Comparison of ENCODE assay signal across 23 cellular contexts in genomic region chr22:36726007-36726380, GRCh38. TPM values are rescaled to one million over a fixed set of nuclear protein-coding genes. Genes with fewer than 3 reads are reported as not detected.
DNase-seq lines count a peak whose midpoint lies in the region; ATAC-seq and TF ChIP-seq lines count a peak whose summit lies in the region.
"Had no signal": no experiment of that assay in that cellular context is flagged by ENCODE, and none has a peak within 500 bp of the region (broad histone marks: within the 10 kb centered on the region; RNA-seq: fewer than 3 reads in every experiment).

No MANE protein-coding gene starts in this region.

- no peaks in the 10 kb centered on the region for H3K9me3 Mint-ChIP-seq in GM23338
- no peaks in the 10 kb centered on the region for H3K9me3 Mint-ChIP-seq in type B pancreatic cell

- no peak overlapping the region for H3K27ac Mint-ChIP-seq in GM23338
- no peak overlapping the region for H3K27ac Mint-ChIP-seq in type B pancreatic cell
- H3K27ac Mint-ChIP-seq: CD4-positive, CD25-positive, alpha-beta regulatory T cell had no signal

- no peaks in the 10 kb centered on the region for H3K36me3 Mint-ChIP-seq in GM23338 (ENCODE audit: low read depth)
- no peaks in the 10 kb centered on the region for H3K36me3 Mint-ChIP-seq in type B pancreatic cell
- H3K36me3 Mint-ChIP-seq: CD4-positive, CD25-positive, alpha-beta regulatory T cell had no signal

- no peak overlapping the region for H3K4me2 ChIP-seq in GM23338
- H3K4me2 ChIP-seq: BLaER1, PC-9 had no signal

- no peak for DNase-seq in GM23338 (ENCODE audit: low spot score)
- peak; percentile 3 for DNase-seq in RPMI7951 (ENCODE audit: low read depth)
- DNase-seq in kidney tubule cell (ENCODE audit: low spot score), result peak; percentile 13
- DNase-seq in type B pancreatic cell (ENCODE audit: extremely low spot score, unreplicated experiment), result peak; percentile 49
- no peak for DNase-seq in foreskin fibroblast
- DNase-seq in dermis blood vessel endothelial cell, result no peak
- DNase-seq in midbrain (lab: John Stamatoyannopoulos, UW), result no peak
- DNase-seq: CD4-positive, CD25-positive, alpha-beta regulatory T cell; DMS153; DND-41; KBM-7; MG63; NCI-H1105 treated with DMSO at 0.1 percent for 48 hours; NCI-H2029; NCI-H526 treated with DMSO at 0.1 percent for 48 hours; PC-9; Right ventricle myocardium superior; RPMI8226 had no signal

- no peak for ATAC-seq in GM23338

- H3K36me3 ChIP-seq in GM23338 (ENCODE audit: insufficient read depth), result no peaks in the 10 kb centered on the region
- H3K36me3 ChIP-seq: BLaER1, MG63, SJSA1 had no signal

- H3K79me2 ChIP-seq in GM23338 (replicated peaks; ENCODE audit: insufficient read depth), result no peaks in the 10 kb centered on the region

- no peaks in the 10 kb centered on the region for H3K27me3 ChIP-seq in GM23338 (ENCODE audit: insufficient read depth)
- H3K27me3 ChIP-seq: BLaER1 had no signal

- H3K4me3 Mint-ChIP-seq in GM23338 (no peak overlapping the region), type B pancreatic cell (no peak overlapping the region)
- H3K4me3 Mint-ChIP-seq: CD4-positive, CD25-positive, alpha-beta regulatory T cell had no signal

- H3K4me1 Mint-ChIP-seq in GM23338 (peaks cover 3% of the 10 kb centered on the region), type B pancreatic cell (ENCODE audit: unreplicated experiment) (no peaks in the 10 kb centered on the region)
- H3K4me1 Mint-ChIP-seq: CD4-positive, CD25-positive, alpha-beta regulatory T cell had no signal

- no peaks in the 10 kb centered on the region for H3F3A ChIP-seq in GM23338 (replicated peaks; ENCODE audit: low read depth)

- H3K9me2 ChIP-seq in GM23338 (ENCODE audit: insufficient read depth), result no peaks in the 10 kb centered on the region

- no peak overlapping the region for H3K27ac ChIP-seq in GM23338 (ENCODE audit: low read depth)
- H3K27ac ChIP-seq: BLaER1, PC-9, SJSA1 had no signal

- H4K20me1 ChIP-seq in GM23338 (replicated peaks; ENCODE audit: insufficient read depth), result no peaks in the 10 kb centered on the region
- H4K20me1 ChIP-seq: BLaER1 had no signal

- TF ChIP-seq CTCF in GM23338 (conservative IDR thresholded peaks at IDR 0.05; ENCODE audit: low read depth in 2 of 2) (no peak), type B pancreatic cell (conservative IDR thresholded peaks at IDR 0.05) (no peak), foreskin fibroblast (IDR thresholded peaks at IDR 0.05; ENCODE audit: low read depth, low read length) (no peak)

- H3K4me3 ChIP-seq in GM23338, result no peak overlapping the region
- H3K4me3 ChIP-seq in foreskin fibroblast (ENCODE audit: low read depth in 1 of 2, low read length in 2 of 2), result no peak overlapping the region
- H3K4me3 ChIP-seq: BLaER1, MG63, PC-9, SJSA1 had no signal

- peak overlapping the region; percentile 14; the same call in 1 of the 2 replicates for H2AFZ ChIP-seq in GM23338
- H2AFZ ChIP-seq: PC-9 had no signal

- H3K4me1 ChIP-seq in GM23338 (ENCODE audit: insufficient read depth), result no peaks in the 10 kb centered on the region
- H3K4me1 ChIP-seq: BLaER1, SJSA1 had no signal

- H3K27me3 Mint-ChIP-seq in GM23338 (ENCODE audit: insufficient read depth, low read depth, poor library complexity) (no peaks in the 10 kb centered on the region), type B pancreatic cell (peaks cover 70% of the 10 kb centered on the region)

TF ChIP-seq in GM23338, 12 proteins besides CTCF, POLR2A, EP300 and RAD21 (continues in another document):
- TF ChIP-seq ZNF462 (CRISPR knock-in tag; IDR thresholded peaks at IDR 0.05) (no peak), ETS1 (IDR thresholded peaks at IDR 0.05) (no peak), ZNF114 (CRISPR knock-in tag; IDR thresholded peaks at IDR 0.05) (no peak), ZNF331 (CRISPR knock-in tag; IDR thresholded peaks at IDR 0.05; ENCODE audit: low read depth) (no peak), JUNB (IDR thresholded peaks at IDR 0.05; ENCODE audit: unreplicated experiment) (no peak), NANOG (IDR thresholded peaks at IDR 0.05; ENCODE audit: borderline replicate concordance) (no peak), CREB1 (CRISPR knock-in tag; IDR thresholded peaks at IDR 0.05; ENCODE audit: low read depth) (no peak)

RNA-seq across cellular contexts. Expression of gene CACNG2, which starts 22.4 kb away (rescaled TPM):
- total RNA-seq in GM23338 (2014; rRNA removed; shearing (Covaris generic)), result not detected in 2 replicates
- not detected in 2 replicates for polyA plus RNA-seq in GM23338 (2016; fragmentation: Nextera tagmentation; extraction: Ambion mirVana)
- not detected in 2 replicates for total RNA-seq in RPMI7951 (2014; rRNA removed; shearing (Covaris generic))
- total RNA-seq in type B pancreatic cell (ENCODE audit: low replicate concordance) (not detected in 2 replicates), dermis blood vessel endothelial cell (not detected in 2 replicates)
- total RNA-seq: CD4-positive, CD25-positive, alpha-beta regulatory T cell; LHCN-M2; NCI-H460; PC-9; Right ventricle myocardium superior; SJSA1 had no signal
- polyA plus RNA-seq: AG04450; CD4-positive, CD25-positive, alpha-beta regulatory T cell had no signal

RNA-seq across cellular contexts. Expression of gene IFT27, which starts 49.9 kb away (rescaled TPM):
- 20.3 and 28.5 TPM in 2 replicates for total RNA-seq in GM23338 (2014; rRNA removed; shearing (Covaris generic))
- polyA plus RNA-seq in GM23338 (2016; fragmentation: Nextera tagmentation; extraction: Ambion mirVana), result 63.5 and 67.7 TPM in 2 replicates
- total RNA-seq in RPMI7951 (2014; rRNA removed; shearing (Covaris generic)), result 7.6 and 10.3 TPM in 2 replicates
- total RNA-seq in type B pancreatic cell (ENCODE audit: low replicate concordance) (35.4 and 46.6 TPM in 2 replicates), dermis blood vessel endothelial cell (11.1 and 19.4 TPM in 2 replicates)

Comparison
In these comparisons a context has a peak if more than half of its experiments do, and no peak if none do; other contexts are left out.
1. DNase-seq: peak in RPMI7951 (single experiment), kidney tubule cell (single experiment) and type B pancreatic cell (single experiment); none in GM23338 (single experiment), foreskin fibroblast (0 of 2), dermis blood vessel endothelial cell (single experiment) and midbrain (single experiment).